1 cellular context compared by ENCODE assay signal in genomic region chr17:35786941-35787432, GRCh38.
TF ChIP-seq lines count a peak whose summit lies in the region.

No MANE protein-coding gene starts in this region.

TF ChIP-seq in H1, 55 proteins besides CTCF, POLR2A, EP300 and RAD21:
- TF ChIP-seq RXRA (IDR thresholded peaks at IDR 0.05; ENCODE audit: insufficient read depth, low read depth, low read length), result no peak
- TF ChIP-seq SIX5 (IDR thresholded peaks at IDR 0.05; ENCODE audit: low read depth, low read length), result no peak
- no peak for TF ChIP-seq SIRT6 (IDR thresholded peaks at IDR 0.05; ENCODE audit: low read length)
- TF ChIP-seq HDAC6 (IDR thresholded peaks at IDR 0.05; ENCODE audit: low read depth, low read length), result no peak
- no peak for TF ChIP-seq GTF2F1 (IDR thresholded peaks at IDR 0.05; ENCODE audit: borderline replicate concordance, low read depth, low read length)
- TF ChIP-seq PHF8 (conservative IDR thresholded peaks at IDR 0.05; ENCODE audit: low read depth, low read length), result no peak
- no peak for TF ChIP-seq BRCA1 (IDR thresholded peaks at IDR 0.05; ENCODE audit: low read depth, low read length)
- no peak for TF ChIP-seq JUND (IDR thresholded peaks at IDR 0.05; ENCODE audit: low read length)
